In the genomic region with DNA sequence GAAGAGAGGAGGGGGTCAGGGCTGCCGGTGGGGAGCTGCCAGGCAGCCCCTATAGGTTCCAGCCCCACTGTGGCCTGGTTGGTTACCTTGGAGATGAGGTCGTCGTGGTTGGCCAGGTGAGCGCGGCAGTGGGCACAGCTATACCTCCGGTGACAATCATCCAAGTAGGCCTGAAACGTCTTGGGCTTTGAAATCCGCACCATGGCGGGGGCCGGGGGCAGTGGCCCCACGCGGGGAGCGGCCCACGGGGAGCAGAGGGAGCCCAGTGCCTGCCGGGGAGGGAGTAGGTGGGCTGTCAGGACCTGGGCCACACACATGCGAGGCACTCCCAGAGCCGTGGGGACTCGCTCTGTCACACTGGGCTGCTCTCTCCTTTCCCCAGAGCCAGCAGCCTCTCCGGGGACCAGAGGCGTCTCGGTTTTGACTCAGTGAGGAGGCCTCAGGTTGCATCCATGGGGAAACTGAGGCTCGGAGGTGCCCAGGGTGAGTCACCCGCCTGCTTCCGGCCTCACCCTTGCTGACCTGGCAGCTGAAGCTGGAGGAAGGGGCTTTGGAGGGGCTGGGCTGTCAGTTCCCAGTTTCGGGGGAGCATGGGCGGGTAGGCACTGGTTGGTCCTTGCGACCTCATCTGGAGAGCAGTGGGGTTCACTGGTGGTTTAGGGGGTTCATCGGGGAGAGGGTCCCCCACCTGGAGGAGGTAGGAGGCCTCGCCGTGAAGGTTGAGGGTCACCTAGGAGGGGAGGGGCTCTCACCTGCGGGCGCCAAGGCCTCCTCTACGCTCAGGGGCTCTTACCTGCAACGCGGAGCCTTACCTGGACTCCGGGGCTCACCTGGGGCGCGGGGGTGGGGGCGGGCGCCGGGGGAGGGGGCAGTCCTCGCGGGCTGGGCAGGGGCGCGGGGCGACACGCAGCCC, we compare ENCODE assay signal across 1 cellular context.
TF ChIP-seq lines count a peak whose summit lies in the region.

No MANE protein-coding gene starts in this region.

TF ChIP-seq in GM12878, 131 proteins besides CTCF, POLR2A, EP300 and RAD21:
- TF ChIP-seq SMAD5 (IDR thresholded peaks at IDR 0.05; ENCODE audit: low read depth) (no peak), NR2C1 (IDR thresholded peaks at IDR 0.05) (no peak), MXI1 (IDR thresholded peaks at IDR 0.05; ENCODE audit: low read depth, low read length) (no peak), ASH2L (IDR thresholded peaks at IDR 0.05; ENCODE audit: borderline replicate concordance, low read depth) (no peak), TARDBP (IDR thresholded peaks at IDR 0.05; ENCODE audit: borderline replicate concordance) (no peak), MEF2B (IDR thresholded peaks at IDR 0.05; ENCODE audit: partially characterized antibody, poor library complexity, severe bottlenecking) (peak; percentile 40), DPF2 (IDR thresholded peaks at IDR 0.05) (peak; percentile 12; the same call in 1 of the 2 replicates)
- TF ChIP-seq, protein P1, sequence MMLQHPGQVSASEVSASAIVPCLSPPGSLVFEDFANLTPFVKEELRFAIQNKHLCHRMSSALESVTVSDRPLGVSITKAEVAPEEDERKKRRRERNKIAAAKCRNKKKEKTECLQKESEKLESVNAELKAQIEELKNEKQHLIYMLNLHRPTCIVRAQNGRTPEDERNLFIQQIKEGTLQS (IDR thresholded peaks at IDR 0.05; ENCODE audit: borderline replicate concordance, extremely low read depth, low read depth, low read length) = no peak
- TF ChIP-seq, protein P2, sequence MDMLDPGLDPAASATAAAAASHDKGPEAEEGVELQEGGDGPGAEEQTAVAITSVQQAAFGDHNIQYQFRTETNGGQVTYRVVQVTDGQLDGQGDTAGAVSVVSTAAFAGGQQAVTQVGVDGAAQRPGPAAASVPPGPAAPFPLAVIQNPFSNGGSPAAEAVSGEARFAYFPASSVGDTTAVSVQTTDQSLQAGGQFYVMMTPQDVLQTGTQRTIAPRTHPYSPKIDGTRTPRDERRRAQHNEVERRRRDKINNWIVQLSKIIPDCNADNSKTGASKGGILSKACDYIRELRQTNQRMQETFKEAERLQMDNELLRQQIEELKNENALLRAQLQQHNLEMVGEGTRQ (IDR thresholded peaks at IDR 0.05; ENCODE audit: borderline replicate concordance, low read depth, low read length) = no peak
- TF ChIP-seq, protein P3, sequence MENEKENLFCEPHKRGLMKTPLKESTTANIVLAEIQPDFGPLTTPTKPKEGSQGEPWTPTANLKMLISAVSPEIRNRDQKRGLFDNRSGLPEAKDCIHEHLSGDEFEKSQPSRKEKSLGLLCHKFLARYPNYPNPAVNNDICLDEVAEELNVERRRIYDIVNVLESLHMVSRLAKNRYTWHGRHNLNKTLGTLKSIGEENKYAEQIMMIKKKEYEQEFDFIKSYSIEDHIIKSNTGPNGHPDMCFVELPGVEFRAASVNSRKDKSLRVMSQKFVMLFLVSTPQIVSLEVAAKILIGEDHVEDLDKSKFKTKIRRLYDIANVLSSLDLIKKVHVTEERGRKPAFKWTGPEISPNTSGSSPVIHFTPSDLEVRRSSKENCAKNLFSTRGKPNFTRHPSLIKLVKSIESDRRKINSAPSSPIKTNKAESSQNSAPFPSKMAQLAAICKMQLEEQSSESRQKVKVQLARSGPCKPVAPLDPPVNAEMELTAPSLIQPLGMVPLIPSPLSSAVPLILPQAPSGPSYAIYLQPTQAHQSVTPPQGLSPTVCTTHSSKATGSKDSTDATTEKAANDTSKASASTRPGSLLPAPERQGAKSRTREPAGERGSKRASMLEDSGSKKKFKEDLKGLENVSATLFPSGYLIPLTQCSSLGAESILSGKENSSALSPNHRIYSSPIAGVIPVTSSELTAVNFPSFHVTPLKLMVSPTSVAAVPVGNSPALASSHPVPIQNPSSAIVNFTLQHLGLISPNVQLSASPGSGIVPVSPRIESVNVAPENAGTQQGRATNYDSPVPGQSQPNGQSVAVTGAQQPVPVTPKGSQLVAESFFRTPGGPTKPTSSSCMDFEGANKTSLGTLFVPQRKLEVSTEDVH (IDR thresholded peaks at IDR 0.05; ENCODE audit: low read depth, partially characterized antibody) = no peak
